Comparison of ENCODE assay signal across 22 cellular contexts in the genomic region with DNA sequence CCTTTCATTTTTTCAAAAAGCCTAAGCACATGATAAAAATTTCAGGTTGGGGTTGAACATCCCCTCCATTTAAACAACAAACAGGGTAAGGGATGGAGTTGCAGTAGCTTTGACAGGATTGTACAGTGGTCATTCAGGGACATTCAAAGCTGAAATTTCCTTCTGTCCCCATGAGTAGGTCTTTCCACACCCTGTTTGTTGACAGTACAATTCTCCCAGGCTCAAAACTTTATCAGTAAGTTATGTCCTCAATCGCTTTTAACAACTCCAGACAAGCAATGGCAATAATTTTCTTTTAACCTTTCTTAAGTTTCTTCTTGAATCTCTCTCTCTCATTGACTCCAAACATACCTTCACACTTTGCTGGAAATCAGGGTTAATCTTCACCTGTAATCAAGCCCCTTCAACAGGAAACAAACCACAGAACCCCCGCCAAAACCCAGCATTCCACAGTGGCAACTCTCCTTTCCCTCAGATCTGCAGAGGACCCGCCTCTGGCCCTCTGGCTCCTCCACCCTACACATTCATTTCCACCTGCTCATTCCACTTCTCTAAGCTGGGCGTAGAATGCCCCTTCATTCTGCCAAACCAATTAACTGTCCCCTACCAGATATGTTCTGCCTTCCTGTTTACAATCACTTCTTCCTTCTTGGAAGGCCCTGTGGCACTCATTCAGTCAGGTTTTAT. TPM values are rescaled to one million over a fixed set of nuclear protein-coding genes. Genes with fewer than 3 reads are reported as not detected.
DNase-seq lines count a peak whose midpoint lies in the region; ATAC-seq and TF ChIP-seq lines count a peak whose summit lies in the region.
"Had no signal": no experiment of that assay in that cellular context is flagged by ENCODE, and none has a peak within 500 bp of the region (broad histone marks: within the 10 kb centered on the region; RNA-seq: fewer than 3 reads in every experiment).

No MANE protein-coding gene starts in this region.

- H3K9me3 Mint-ChIP-seq in CD4-positive, CD25-positive, alpha-beta regulatory T cell: no peaks in the 10 kb centered on the region
- no peaks in the 10 kb centered on the region for H3K9me3 Mint-ChIP-seq in CD8-positive, alpha-beta memory T cell
- H3K9me3 Mint-ChIP-seq in activated T-helper 2 cell treated with anti-CD3 and anti-CD28 coated beads, Interferon-gamma antibody, Interleukin-2, Interleukin-4, amounts not matched to agents 10 μg/mL and 5 μg/mL and 100 μg/mL, durations not matched to agents 14 hours and 24 hours and 36 hours: no peaks in the 10 kb centered on the region
- H3K9me3 Mint-ChIP-seq in naive thymus-derived CD4-positive, alpha-beta T cell: no peaks in the 10 kb centered on the region
- H3K9me3 Mint-ChIP-seq: brain had no signal

- CTCF ChIA-PET in CD8-positive, alpha-beta memory T cell (lab: Charles Lee): interaction anchor here (0.8 kb wide), 1 partner anchor 314 kb away, joined by 3 read pairs; no protein-coding TSS in a partner anchor
- CTCF ChIA-PET in naive thymus-derived CD4-positive, alpha-beta T cell (lab: Charles Lee): no interaction called here

- no peaks in the 10 kb centered on the region for H3K27me3 Mint-ChIP-seq in CD4-positive, CD25-positive, alpha-beta regulatory T cell
- H3K27me3 Mint-ChIP-seq in CD8-positive, alpha-beta memory T cell: peaks cover 0 to 2% of the 10 kb centered on the region in 2 donors
- no peaks in the 10 kb centered on the region for H3K27me3 Mint-ChIP-seq in activated T-helper 2 cell treated with anti-CD3 and anti-CD28 coated beads, Interferon-gamma antibody, Interleukin-2, Interleukin-4, amounts not matched to agents 10 μg/mL and 5 μg/mL and 100 μg/mL, durations not matched to agents 14 hours and 24 hours and 36 hours (ENCODE audit: low read depth)
- H3K27me3 Mint-ChIP-seq in naive thymus-derived CD4-positive, alpha-beta T cell: no peaks in the 10 kb centered on the region
- H3K27me3 Mint-ChIP-seq: brain had no signal

- no peak for TF ChIP-seq CTCF in tibial artery (IDR thresholded peaks at IDR 0.05)
- no peak for TF ChIP-seq CTCF in foreskin keratinocyte (conservative IDR thresholded peaks at IDR 0.05)

- peaks cover 37% of the 10 kb centered on the region for H3K36me3 Mint-ChIP-seq in CD4-positive, CD25-positive, alpha-beta regulatory T cell
- H3K36me3 Mint-ChIP-seq in CD8-positive, alpha-beta memory T cell: peaks cover 12 to 67% (median 16%) of the 10 kb centered on the region in 3 donors
- H3K36me3 Mint-ChIP-seq in activated T-helper 2 cell treated with anti-CD3 and anti-CD28 coated beads, Interferon-gamma antibody, Interleukin-2, Interleukin-4, amounts not matched to agents 10 μg/mL and 5 μg/mL and 100 μg/mL, durations not matched to agents 14 hours and 24 hours and 36 hours (ENCODE audit: low read depth): peaks cover 64% of the 10 kb centered on the region
- peaks cover 13 to 27% (median 21%) of the 10 kb centered on the region in 5 donors for H3K36me3 Mint-ChIP-seq in naive thymus-derived CD4-positive, alpha-beta T cell

- peaks cover 79% of the 10 kb centered on the region for H3K36me3 ChIP-seq in CD4-positive, CD25-positive, alpha-beta regulatory T cell (ENCODE audit: control insufficient read depth, insufficient read depth, low read length)
- peaks cover 26% of the 10 kb centered on the region for H3K36me3 ChIP-seq in CD8-positive, alpha-beta memory T cell (ENCODE audit: insufficient read depth, low read length)
- H3K36me3 ChIP-seq in naive thymus-derived CD4-positive, alpha-beta T cell (ENCODE audit: control insufficient read depth in 2 of 3, insufficient read depth in 3 of 3, low read length in 3 of 3): peaks cover 6 to 52% (median 12%) of the 10 kb centered on the region in 3 experiments
- H3K36me3 ChIP-seq in HAP-1 (replicated peaks): peaks cover 41% of the 10 kb centered on the region
- peaks cover 34 to 71% (median 36%) of the 10 kb centered on the region in 3 donors for H3K36me3 ChIP-seq in tibial artery

- H3K4me1 Mint-ChIP-seq in CD4-positive, CD25-positive, alpha-beta regulatory T cell: peaks cover 30 to 48% (median 40%) of the 10 kb centered on the region in 4 donors
- H3K4me1 Mint-ChIP-seq in CD8-positive, alpha-beta memory T cell: peaks cover 14 to 40% (median 28%) of the 10 kb centered on the region in 3 donors
- H3K4me1 Mint-ChIP-seq in activated T-helper 2 cell treated with anti-CD3 and anti-CD28 coated beads, Interferon-gamma antibody, Interleukin-2, Interleukin-4, amounts not matched to agents 10 μg/mL and 5 μg/mL and 100 μg/mL, durations not matched to agents 14 hours and 24 hours and 36 hours (ENCODE audit: low read depth): peaks cover 6% of the 10 kb centered on the region
- peaks cover 5 to 40% (median 17%) of the 10 kb centered on the region in 7 donors for H3K4me1 Mint-ChIP-seq in naive thymus-derived CD4-positive, alpha-beta T cell

- no peak for DNase-seq in CD4-positive, CD25-positive, alpha-beta regulatory T cell
- no peak for DNase-seq in CD8-positive, alpha-beta memory T cell
- no peak for DNase-seq in activated T-helper 2 cell treated with anti-CD3 and anti-CD28 coated beads, Interferon-gamma antibody, Interleukin-2, Interleukin-4, amounts not matched to agents 10 μg/mL and 5 μg/mL and 100 μg/mL, durations not matched to agents 14 hours and 24 hours and 36 hours (ENCODE audit: low spot score)
- no peak for DNase-seq in naive thymus-derived CD4-positive, alpha-beta T cell
- DNase-seq in sciatic nerve (ENCODE audit: low spot score) (no peak), HAP-1 (ENCODE audit: low spot score in 2 of 2) (no peak), tibial artery (no peak), foreskin keratinocyte (no peak)
- DNase-seq: activated CD8-positive, alpha-beta T cell treated with anti-CD3 and anti-CD28 coated beads, Interleukin-2, amount 10 ng/mL, durations not matched to agents 7 days and 5 days; activated gamma-delta T cell; dermis blood vessel endothelial cell; DMS79; mesendoderm; NCI-H2081 treated with DMSO at 0.1 percent for 48 hours; NCI-H524 treated with DMSO at 0.1 percent for 48 hours; occipital lobe; PC-9; stimulated activated CD4-positive, alpha-beta T cell treated with anti-CD3 and anti-CD28 coated beads, Interleukin-4, amount 100 ng/mL, for 24 hours; trophoblast cell had no signal

- H3K27me3 ChIP-seq in CD4-positive, CD25-positive, alpha-beta regulatory T cell (ENCODE audit: control insufficient read depth, insufficient read depth, low read length): no peaks in the 10 kb centered on the region
- no peaks in the 10 kb centered on the region for H3K27me3 ChIP-seq in CD8-positive, alpha-beta memory T cell (ENCODE audit: insufficient read depth, low read length, poor library complexity, severe bottlenecking)
- no peaks in the 10 kb centered on the region for H3K27me3 ChIP-seq in naive thymus-derived CD4-positive, alpha-beta T cell (ENCODE audit: control insufficient read depth in 2 of 2, insufficient read depth in 2 of 2, low read length in 2 of 2)
- H3K27me3 ChIP-seq in HAP-1 (ENCODE audit: low read depth) (no peaks in the 10 kb centered on the region), tibial artery (no peaks in the 10 kb centered on the region), foreskin keratinocyte (no peaks in the 10 kb centered on the region)
- H3K27me3 ChIP-seq: BLaER1 treated with 17β-estradiol and CSF1 and Interleukin-3, amounts not matched to agents 10 nM and 100 nM had no signal

- no peaks in the 10 kb centered on the region for H3K9me3 ChIP-seq in CD4-positive, CD25-positive, alpha-beta regulatory T cell (ENCODE audit: control insufficient read depth in 2 of 2, low read length in 2 of 2)
- H3K9me3 ChIP-seq in CD8-positive, alpha-beta memory T cell (ENCODE audit: low read length): no peaks in the 10 kb centered on the region
- H3K9me3 ChIP-seq in naive thymus-derived CD4-positive, alpha-beta T cell (ENCODE audit: control insufficient read depth in 2 of 3, low read length in 3 of 3): no peaks in the 10 kb centered on the region
- H3K9me3 ChIP-seq in HAP-1: no peaks in the 10 kb centered on the region
- H3K9me3 ChIP-seq in tibial artery: no peaks in the 10 kb centered on the region
- H3K9me3 ChIP-seq: BLaER1 treated with 17β-estradiol and CSF1 and Interleukin-3, amounts not matched to agents 10 nM and 100 nM had no signal

- H3K4me1 ChIP-seq in CD4-positive, CD25-positive, alpha-beta regulatory T cell (ENCODE audit: control insufficient read depth, insufficient read depth, low read length, poor library complexity, severe bottlenecking): no peaks in the 10 kb centered on the region
- H3K4me1 ChIP-seq in CD8-positive, alpha-beta memory T cell (ENCODE audit: insufficient read depth, low read length): no peaks in the 10 kb centered on the region
- H3K4me1 ChIP-seq in naive thymus-derived CD4-positive, alpha-beta T cell (ENCODE audit: control insufficient read depth in 2 of 2, insufficient read depth in 2 of 2, low read length in 2 of 2): no peaks in the 10 kb centered on the region
- H3K4me1 ChIP-seq in HAP-1: peaks cover 11% of the 10 kb centered on the region
- peaks cover 0 to 9% (median 0%) of the 10 kb centered on the region in 4 donors for H3K4me1 ChIP-seq in tibial artery
- H3K4me1 ChIP-seq in foreskin keratinocyte: peaks cover 4% of the 10 kb centered on the region

- no peak overlapping the region for H3K4me3 ChIP-seq in CD4-positive, CD25-positive, alpha-beta regulatory T cell (ENCODE audit: low read depth, low read length)
- H3K4me3 ChIP-seq in CD8-positive, alpha-beta memory T cell (ENCODE audit: low read length): no peak overlapping the region
- no peak overlapping the region for H3K4me3 ChIP-seq in naive thymus-derived CD4-positive, alpha-beta T cell (ENCODE audit: low read length)
- H3K4me3 ChIP-seq in HAP-1 (no peak overlapping the region), tibial artery (no peak overlapping the region)
- H3K4me3 ChIP-seq: BLaER1 treated with 17β-estradiol and CSF1 and Interleukin-3, amounts not matched to agents 10 nM and 100 nM; PC-9 had no signal

- intact Hi-C loops in activated T-helper 2 cell treated with anti-CD3 and anti-CD28 coated beads, Interferon-gamma antibody, Interleukin-2, Interleukin-4, amounts not matched to agents 10 μg/mL and 5 μg/mL and 100 μg/mL, durations not matched to agents 14 hours and 24 hours and 36 hours (cut with micrococcal nuclease): no loop called here
- intact Hi-C loops in naive thymus-derived CD4-positive, alpha-beta T cell (cut with micrococcal nuclease): no loop called here
- intact Hi-C loops in sciatic nerve (cut with DNase I): no loop called here
- intact Hi-C loops in tibial artery (cut with DNase I; ENCODE audit: low total_unique reads): no loop called here

- peak overlapping the region; percentile 63 to 79 (median 70) for H3K27ac Mint-ChIP-seq in CD4-positive, CD25-positive, alpha-beta regulatory T cell
- H3K27ac Mint-ChIP-seq in CD8-positive, alpha-beta memory T cell: peak overlapping the region in 6 of 8 donors; percentile 1 to 64 (median 26)
- peak overlapping the region; percentile 4 for H3K27ac Mint-ChIP-seq in activated T-helper 2 cell treated with anti-CD3 and anti-CD28 coated beads, Interferon-gamma antibody, Interleukin-2, Interleukin-4, amounts not matched to agents 10 μg/mL and 5 μg/mL and 100 μg/mL, durations not matched to agents 14 hours and 24 hours and 36 hours
- peak overlapping the region in 8 of 9 donors; percentile 0 to 88 (median 48) for H3K27ac Mint-ChIP-seq in naive thymus-derived CD4-positive, alpha-beta T cell
- H3K27ac Mint-ChIP-seq: activated CD8-positive, alpha-beta T cell treated with anti-CD3 and anti-CD28 coated beads, Interleukin-2, amount 10 ng/mL, durations not matched to agents 7 days and 5 days had no signal

- H3K27ac ChIP-seq in CD4-positive, CD25-positive, alpha-beta regulatory T cell (ENCODE audit: insufficient read depth, low read length, poor library complexity, severe bottlenecking): no peak overlapping the region
- no peak overlapping the region for H3K27ac ChIP-seq in CD8-positive, alpha-beta memory T cell (ENCODE audit: low read depth, low read length)
- H3K27ac ChIP-seq in naive thymus-derived CD4-positive, alpha-beta T cell (ENCODE audit: low read depth, low read length): no peak overlapping the region
- H3K27ac ChIP-seq in tibial artery (no peak overlapping the region), foreskin keratinocyte (no peak overlapping the region)
- H3K27ac ChIP-seq: BLaER1 treated with 17β-estradiol and CSF1 and Interleukin-3, amounts not matched to agents 10 nM and 100 nM; PC-9 had no signal

- ATAC-seq in CD4-positive, CD25-positive, alpha-beta regulatory T cell (ENCODE audit: low read depth in 2 of 2): no peak
- ATAC-seq in naive thymus-derived CD4-positive, alpha-beta T cell: no peak
- ATAC-seq in sciatic nerve (no peak), foreskin keratinocyte (no peak)
- ATAC-seq: activated CD8-positive, alpha-beta T cell treated with anti-CD3 and anti-CD28 coated beads, Interleukin-2, amount 10 ng/mL, durations not matched to agents 7 days and 5 days; SK-N-SH treated with all-trans-retinoic acid at 6 μM for 48 hours had no signal

- no peak overlapping the region for H3K4me3 Mint-ChIP-seq in CD4-positive, CD25-positive, alpha-beta regulatory T cell
- H3K4me3 Mint-ChIP-seq in CD8-positive, alpha-beta memory T cell: no peak overlapping the region
- H3K4me3 Mint-ChIP-seq in activated T-helper 2 cell treated with anti-CD3 and anti-CD28 coated beads, Interferon-gamma antibody, Interleukin-2, Interleukin-4, amounts not matched to agents 10 μg/mL and 5 μg/mL and 100 μg/mL, durations not matched to agents 14 hours and 24 hours and 36 hours (ENCODE audit: low read depth): no peak overlapping the region
- H3K4me3 Mint-ChIP-seq in naive thymus-derived CD4-positive, alpha-beta T cell: no peak overlapping the region
- H3K4me3 Mint-ChIP-seq: activated CD8-positive, alpha-beta T cell treated with anti-CD3 and anti-CD28 coated beads, Interleukin-2, amount 10 ng/mL, durations not matched to agents 7 days and 5 days; brain had no signal

- in situ Hi-C loops in HAP-1 (cut with MboI; ENCODE audit: low sequenced_read_pairs): no loop called here

- POLR2A ChIA-PET in CD8-positive, alpha-beta memory T cell (lab: Charles Lee): no interaction called here
- POLR2A ChIA-PET in naive thymus-derived CD4-positive, alpha-beta T cell (lab: Charles Lee): interaction anchor here (2.2 kb wide), 1 partner anchor 21 kb away, joined by 8 read pairs; a partner anchor contains a TSS

RNA-seq across cellular contexts. Expression of a gene that starts 20.7 kb away (rescaled TPM):
- total RNA-seq in CD4-positive, CD25-positive, alpha-beta regulatory T cell: 178 TPM
- polyA plus RNA-seq in CD4-positive, CD25-positive, alpha-beta regulatory T cell: 10 to 100 TPM; 64.9 to 77.2 (median 70.0) TPM
- total RNA-seq in CD8-positive, alpha-beta memory T cell: 10 to 100 TPM; 32.8 to 38.8 TPM
- polyA plus RNA-seq in CD8-positive, alpha-beta memory T cell: 57.8 TPM
- 48.0 and 53.0 TPM in 2 replicates for total RNA-seq in activated T-helper 2 cell treated with anti-CD3 and anti-CD28 coated beads, Interferon-gamma antibody, Interleukin-2, Interleukin-4, amounts not matched to agents 10 μg/mL and 5 μg/mL and 100 μg/mL, durations not matched to agents 14 hours and 24 hours and 36 hours
- total RNA-seq in naive thymus-derived CD4-positive, alpha-beta T cell: 10 to 100 TPM; 41.2 to 80.5 (median 55.1) TPM
- 10 to 100 TPM; 36.7 to 60.3 TPM for polyA plus RNA-seq in naive thymus-derived CD4-positive, alpha-beta T cell
- total RNA-seq in sciatic nerve (36.6 TPM), foreskin keratinocyte (38.9 and 41.5 TPM in 2 replicates)
- polyA plus RNA-seq in foreskin keratinocyte: 34.4 and 39.5 TPM in 2 replicates

RNA-seq across cellular contexts. Expression of a gene that starts 53.7 kb away (rescaled TPM):
- 27.5 TPM for total RNA-seq in CD4-positive, CD25-positive, alpha-beta regulatory T cell
- polyA plus RNA-seq in CD4-positive, CD25-positive, alpha-beta regulatory T cell: 10 to 100 TPM; 14.5 to 31.2 (median 23.8) TPM
- total RNA-seq in CD8-positive, alpha-beta memory T cell: 1 to 10 TPM; 5.8 to 6.0 TPM
- 10.6 TPM for polyA plus RNA-seq in CD8-positive, alpha-beta memory T cell
- total RNA-seq in activated T-helper 2 cell treated with anti-CD3 and anti-CD28 coated beads, Interferon-gamma antibody, Interleukin-2, Interleukin-4, amounts not matched to agents 10 μg/mL and 5 μg/mL and 100 μg/mL, durations not matched to agents 14 hours and 24 hours and 36 hours: 8.6 and 9.5 TPM in 2 replicates
- total RNA-seq in naive thymus-derived CD4-positive, alpha-beta T cell: 10 to 100 TPM; 17.0 to 86.8 (median 34.4) TPM
- polyA plus RNA-seq in naive thymus-derived CD4-positive, alpha-beta T cell: 10 to 100 TPM; 21.3 to 34.3 TPM
- 40.0 TPM for total RNA-seq in sciatic nerve
- 11.5 and 14.2 TPM in 2 replicates for total RNA-seq in foreskin keratinocyte
- 7.9 and 11.4 TPM in 2 replicates for polyA plus RNA-seq in foreskin keratinocyte

Comparison
In these comparisons a context has a peak if more than half of its experiments do, and no peak if none do; other contexts are left out.
1. H3K27ac Mint-ChIP-seq: peak in every context shown above with its lines; median percentile 70 in CD4-positive, CD25-positive, alpha-beta regulatory T cell; 48 in naive thymus-derived CD4-positive, alpha-beta T cell; 26 in CD8-positive, alpha-beta memory T cell; 4 in activated T-helper 2 cell treated with anti-CD3 and anti-CD28 coated beads, Interferon-gamma antibody, Interleukin-2, Interleukin-4, amounts not matched to agents 10 μg/mL and 5 μg/mL and 100 μg/mL, durations not matched to agents 14 hours and 24 hours and 36 hours.